8 cellular contexts compared by ENCODE assay signal in the genomic region with DNA sequence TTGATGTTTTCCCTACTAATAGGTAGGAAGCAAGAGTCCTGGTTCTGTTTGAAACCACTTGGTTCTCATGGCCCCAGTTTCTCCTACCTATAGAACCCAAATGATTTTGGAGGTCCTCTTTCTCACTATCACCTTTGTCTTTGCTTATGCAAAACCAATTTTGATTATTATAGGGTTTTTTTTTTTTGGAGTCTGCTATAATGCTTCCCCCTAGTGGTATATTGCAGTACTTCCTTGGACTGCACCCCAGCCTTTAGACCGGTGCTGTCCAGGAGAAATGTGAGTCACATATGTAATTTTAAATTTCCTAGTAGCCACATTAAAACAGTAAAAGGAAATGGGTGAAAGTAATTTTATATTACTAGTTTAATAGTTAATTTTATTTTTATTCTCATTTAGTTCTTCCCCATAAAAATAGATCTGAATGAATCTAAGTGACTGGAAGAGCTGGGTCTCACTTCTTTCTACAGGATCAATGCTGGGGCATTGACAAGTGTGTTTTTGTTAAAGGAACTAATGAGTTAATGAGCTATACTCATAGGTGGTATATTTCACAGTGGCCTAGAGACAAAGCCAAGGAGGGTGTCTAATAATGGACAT. TPM values are rescaled to one million over a fixed set of nuclear protein-coding genes. Genes with fewer than 3 reads are reported as not detected.
DNase-seq lines count a peak whose midpoint lies in the region; ATAC-seq, FAIRE-seq and TF ChIP-seq lines count a peak whose summit lies in the region.

No MANE protein-coding gene starts in this region.

- peak; percentile 60 for ATAC-seq in activated B cell treated with CpG ODN at 0.5 μM for 24 hours (ENCODE audit: low read depth)

- H3K27me3 Mint-ChIP-seq in activated B cell treated with CpG ODN at 0.5 μM for 24 hours: no peaks in the 10 kb centered on the region

- CTCF ChIA-PET in activated B cell treated with CpG ODN at 0.5 μM for 24 hours (lab: Charles Lee): interaction anchor here (0.6 to 9.7 kb wide), 28 partner anchors 8 to 366 kb away, joined by 3 to 383 read pairs (median 8); a partner anchor contains a TSS

- POLR2A ChIA-PET in activated B cell treated with CpG ODN at 0.5 μM for 24 hours (lab: Charles Lee): interaction anchor here (0.7 to 12.0 kb wide), 3 partner anchors 11 to 411 kb away, joined by 4 to 267 read pairs (median 48); a partner anchor contains a TSS

- intact Hi-C loops in activated B cell treated with CpG ODN at 0.5 μM for 24 hours (cut with micrococcal nuclease): loop anchor here (1.0 to 5.0 kb wide), 5 partner anchors 46 to 299 kb away; a partner anchor contains a TSS

- peak overlapping the region; percentile 17 for H3K4me3 Mint-ChIP-seq in activated B cell treated with CpG ODN at 0.5 μM for 24 hours

- H3K27ac Mint-ChIP-seq in activated B cell treated with CpG ODN at 0.5 μM for 24 hours: peak overlapping the region; percentile 33

- peaks cover 92% of the 10 kb centered on the region for H3K4me1 Mint-ChIP-seq in activated B cell treated with CpG ODN at 0.5 μM for 24 hours

- peaks cover 87% of the 10 kb centered on the region for H3K36me3 Mint-ChIP-seq in activated B cell treated with CpG ODN at 0.5 μM for 24 hours (ENCODE audit: low read depth)

- peak; percentile 68 for TF ChIP-seq CTCF in activated B cell treated with CpG ODN at 0.5 μM for 24 hours (IDR thresholded peaks at IDR 0.05)

- DNase-seq in AG08395 (ENCODE audit: low spot score): peak; percentile 78
- DNase-seq in NCI-H1694 (lab: John Stamatoyannopoulos, UW): peak; percentile 48
- DNase-seq in activated B cell treated with CpG ODN at 0.5 μM for 24 hours: no peak
- peak; percentile 17 for DNase-seq in globus pallidus (ENCODE audit: low spot score)
- peak; percentile 65 for DNase-seq in retina
- no peak for DNase-seq in substantia nigra (lab: John Stamatoyannopoulos, UW)
- no peak for DNase-seq in activated gamma-delta T cell treated with Interleukin-2 at 50 U/mL for 16 hours

- no peak overlapping the region for H3K27ac ChIP-seq in substantia nigra (ENCODE audit: low read depth, low read length, poor library complexity, severe bottlenecking)

- no peaks in the 10 kb centered on the region for H3K9me3 Mint-ChIP-seq in activated B cell treated with CpG ODN at 0.5 μM for 24 hours

- peak; percentile 42 for FAIRE-seq in G401.6 (lab: Jason Lieb, UNC)

RNA-seq across cellular contexts. Expression of a gene that starts 10.6 kb away (rescaled TPM):
- total RNA-seq in activated B cell treated with CpG ODN at 0.5 μM for 24 hours: 134 and 146 TPM in 2 replicates

RNA-seq across cellular contexts. Expression of a gene that starts 13.9 kb away (rescaled TPM):
- total RNA-seq in activated B cell treated with CpG ODN at 0.5 μM for 24 hours: not detected in 2 replicates

RNA-seq across cellular contexts. Expression of a gene that starts 35.1 kb away (rescaled TPM):
- total RNA-seq in activated B cell treated with CpG ODN at 0.5 μM for 24 hours: 0.49 and 1.00 TPM in 2 replicates

RNA-seq across cellular contexts. Expression of a gene that starts 45.7 kb away (rescaled TPM):
- total RNA-seq in activated B cell treated with CpG ODN at 0.5 μM for 24 hours: not detected in 2 replicates

RNA-seq across cellular contexts. Expression of a gene that starts 59.1 kb away (rescaled TPM):
- not detected in 2 replicates for total RNA-seq in activated B cell treated with CpG ODN at 0.5 μM for 24 hours

Comparison
In these comparisons a context has a peak if more than half of its experiments do, and no peak if none do; other contexts are left out.
1. DNase-seq: peak in AG08395 (single experiment), NCI-H1694 (single experiment), globus pallidus (single experiment) and retina (single experiment); none in activated B cell treated with CpG ODN at 0.5 μM for 24 hours (single experiment), substantia nigra (0 of 49) and activated gamma-delta T cell treated with Interleukin-2 at 50 U/mL for 16 hours (single experiment).